19 cellular contexts compared by ENCODE assay signal in genomic region chr1:244112046-244112445, GRCh38.
DNase-seq lines count a peak whose midpoint lies in the region; ATAC-seq and TF ChIP-seq lines count a peak whose summit lies in the region.
"Had no signal": no experiment of that assay in that cellular context is flagged by ENCODE, and none has a peak within 500 bp of the region (broad histone marks: within the 10 kb centered on the region; RNA-seq: fewer than 3 reads in every experiment).

No MANE protein-coding gene starts in this region.

- no peak overlapping the region for H3K4ac ChIP-seq in mesendoderm (ENCODE audit: low read depth, low read length)

- no peak overlapping the region for H3K4me3 Mint-ChIP-seq in chondrocyte (ENCODE audit: unreplicated experiment)
- H3K4me3 Mint-ChIP-seq: CD4-positive, CD25-positive, alpha-beta regulatory T cell; H9 had no signal

- H3K9ac ChIP-seq in mesendoderm (ENCODE audit: low read length) = no peak overlapping the region
- H3K9ac ChIP-seq: GM23248, KMS-11 had no signal

- H3K23ac ChIP-seq in mesendoderm (ENCODE audit: low read length) = no peak overlapping the region

- H3K27ac ChIP-seq in PC-9 = 0 out of 2 replicates have a peak overlapping the region, but pooled peaks have one; percentile 8
- peak overlapping the region; percentile 41 for H3K27ac ChIP-seq in mesendoderm (ENCODE audit: low read depth, low read length)
- H3K27ac ChIP-seq: GM23248, KMS-11 had no signal

- H3K9me3 ChIP-seq in PC-9 (ENCODE audit: insufficient read depth, low read depth) = no peaks in the 10 kb centered on the region

- H3K27me3 Mint-ChIP-seq in chondrocyte (ENCODE audit: low read depth) = no peaks in the 10 kb centered on the region

- H3F3A ChIP-seq in PC-9 (ENCODE audit: insufficient read depth, low read depth) = no peaks in the 10 kb centered on the region

- H3K18ac ChIP-seq in mesendoderm (ENCODE audit: low read length) = no peak overlapping the region

- no peak overlapping the region for H2BK120ac ChIP-seq in mesendoderm (ENCODE audit: low read depth, low read length)

- no peaks in the 10 kb centered on the region for H3K9me2 ChIP-seq in PC-9 (ENCODE audit: insufficient read depth)

- H2AK5ac ChIP-seq in mesendoderm (ENCODE audit: low read length) = no peak overlapping the region

- DNase-seq in PC-9 (no peak), chondrocyte (ENCODE audit: low spot score) (no peak), mesendoderm (no peak), renal cortical epithelial cell (ENCODE audit: low read depth) (peak; percentile 46), T-helper 9 cell (no peak), NCI-H774 (lab: John Stamatoyannopoulos, UW) (no peak), GM19240 (ENCODE audit: insufficient read length, low spot score) (no peak)
- no peak for DNase-seq in activated naive CD4-positive, alpha-beta T cell treated with anti-CD3 and anti-CD28 coated beads, Interleukin-2, amount 50 U/mL, for 72 hours (ENCODE audit: low spot score in 2 of 2)
- DNase-seq: CD4-positive, CD25-positive, alpha-beta regulatory T cell; COR-L47; DMS 273 treated with DMSO at 0.1 percent for 48 hours; DMS79 treated with DMSO at 0.1 percent for 48 hours; H9; NCI-H1092 treated with DMSO at 0.1 percent for 48 hours; NCI-H1436 treated with DMSO at 0.1 percent for 48 hours; NCI-H1930; NCI-H69 had no signal

- CTCF ChIA-PET in PC-9 (lab: Charles Lee) = no interaction called here

- ATAC-seq in activated naive CD4-positive, alpha-beta T cell treated with anti-CD3 and anti-CD28 coated beads, Interleukin-2, amount 50 U/mL, for 72 hours = no peak

- peaks cover 2% of the 10 kb centered on the region for H3K36me3 Mint-ChIP-seq in chondrocyte (ENCODE audit: low read depth)
- no peaks in the 10 kb centered on the region for H3K36me3 Mint-ChIP-seq in activated naive CD4-positive, alpha-beta T cell treated with anti-CD3 and anti-CD28 coated beads, Interleukin-2, amount 50 U/mL, for 72 hours
- H3K36me3 Mint-ChIP-seq: CD4-positive, CD25-positive, alpha-beta regulatory T cell had no signal

- peak overlapping the region; percentile 76 for H3K27ac Mint-ChIP-seq in chondrocyte (ENCODE audit: unreplicated experiment)
- H3K27ac Mint-ChIP-seq in activated naive CD4-positive, alpha-beta T cell treated with anti-CD3 and anti-CD28 coated beads, Interleukin-2, amount 50 U/mL, for 72 hours = no peak overlapping the region
- H3K27ac Mint-ChIP-seq: CD4-positive, CD25-positive, alpha-beta regulatory T cell; H9 had no signal

- intact Hi-C loops in PC-9 (cut with micrococcal nuclease; ENCODE audit: unreplicated experiment) = loop anchor here (5.0 to 10.0 kb wide), 2 partner anchors 45 to 103 kb away; no protein-coding TSS in a partner anchor

- no peak overlapping the region for H2AFZ ChIP-seq in PC-9
- H2AFZ ChIP-seq: GM23248 had no signal

- no peak overlapping the region for H3K56ac ChIP-seq in mesendoderm (ENCODE audit: low read length)

- no peaks in the 10 kb centered on the region for H4K20me1 ChIP-seq in PC-9 (ENCODE audit: insufficient read depth)

- no peaks in the 10 kb centered on the region for H3K36me3 ChIP-seq in PC-9 (ENCODE audit: low read depth)
- no peaks in the 10 kb centered on the region for H3K36me3 ChIP-seq in mesendoderm (ENCODE audit: control insufficient read depth, insufficient read depth, low read length)

- H4K5ac ChIP-seq in mesendoderm (ENCODE audit: low read length) = no peak overlapping the region

- POLR2A ChIA-PET in PC-9 (lab: Charles Lee; ENCODE audit: unreplicated experiment) = no interaction called here

- no CpG with 5 or more reads among the region's 5 CpGs for WGBS in mesendoderm (ENCODE audit: extremely low coverage, insufficient coverage, low lambda C conversion rate)

- peaks cover 36% of the 10 kb centered on the region for H3K4me1 Mint-ChIP-seq in chondrocyte (ENCODE audit: low read depth)
- H3K4me1 Mint-ChIP-seq: CD4-positive, CD25-positive, alpha-beta regulatory T cell had no signal

- BruUV-seq in PC-9 (replicated peaks; lab: Mats Ljungman, UMichigan) = no TSS peak

- H3K4me3 ChIP-seq in PC-9 = no peak overlapping the region
- no peak overlapping the region for H3K4me3 ChIP-seq in mesendoderm (ENCODE audit: low read length)
- H3K4me3 ChIP-seq: GM23248 had no signal

- peaks cover 3% of the 10 kb centered on the region for H3K9me3 Mint-ChIP-seq in chondrocyte (ENCODE audit: low read depth)
- peaks cover 0 to 5% of the 10 kb centered on the region in 2 donors for H3K9me3 Mint-ChIP-seq in activated naive CD4-positive, alpha-beta T cell treated with anti-CD3 and anti-CD28 coated beads, Interleukin-2, amount 50 U/mL, for 72 hours

- H4K8ac ChIP-seq in mesendoderm (ENCODE audit: low read depth, low read length) = no peak overlapping the region

- H2BK15ac ChIP-seq in mesendoderm (replicated peaks; ENCODE audit: low read depth) = no peak overlapping the region

- H3K4me2 ChIP-seq in PC-9 (0 out of 2 replicates have a peak overlapping the region, but pooled peaks have one; percentile 13), mesendoderm (ENCODE audit: low read length) (no peak overlapping the region)
- H3K4me2 ChIP-seq: KMS-11 had no signal

- H3K79me2 ChIP-seq in PC-9 (ENCODE audit: low read depth) (no peaks in the 10 kb centered on the region), mesendoderm (ENCODE audit: control insufficient read depth, insufficient read depth, low read length) (no peaks in the 10 kb centered on the region)

- TF ChIP-seq CTCF in PC-9 (conservative IDR thresholded peaks at IDR 0.05) (no peak), chondrocyte (IDR thresholded peaks at IDR 0.05) (no peak)

- H3K4me1 ChIP-seq in PC-9 (replicated peaks; ENCODE audit: insufficient read depth) = peaks cover 20% of the 10 kb centered on the region
- H3K4me1 ChIP-seq in mesendoderm (ENCODE audit: control insufficient read depth, low read depth, low read length) = no peaks in the 10 kb centered on the region

- H3K79me1 ChIP-seq in mesendoderm (ENCODE audit: low read length) = no peaks in the 10 kb centered on the region

- H2BK5ac ChIP-seq in mesendoderm (ENCODE audit: low read length) = no peak overlapping the region

- H3K27me3 ChIP-seq in PC-9 (ENCODE audit: insufficient read depth, low read depth) = no peaks in the 10 kb centered on the region
- no peaks in the 10 kb centered on the region for H3K27me3 ChIP-seq in mesendoderm (ENCODE audit: insufficient read depth, low read length, poor library complexity)
